Comparison of ENCODE assay signal across 1 cellular context in the genomic region with DNA sequence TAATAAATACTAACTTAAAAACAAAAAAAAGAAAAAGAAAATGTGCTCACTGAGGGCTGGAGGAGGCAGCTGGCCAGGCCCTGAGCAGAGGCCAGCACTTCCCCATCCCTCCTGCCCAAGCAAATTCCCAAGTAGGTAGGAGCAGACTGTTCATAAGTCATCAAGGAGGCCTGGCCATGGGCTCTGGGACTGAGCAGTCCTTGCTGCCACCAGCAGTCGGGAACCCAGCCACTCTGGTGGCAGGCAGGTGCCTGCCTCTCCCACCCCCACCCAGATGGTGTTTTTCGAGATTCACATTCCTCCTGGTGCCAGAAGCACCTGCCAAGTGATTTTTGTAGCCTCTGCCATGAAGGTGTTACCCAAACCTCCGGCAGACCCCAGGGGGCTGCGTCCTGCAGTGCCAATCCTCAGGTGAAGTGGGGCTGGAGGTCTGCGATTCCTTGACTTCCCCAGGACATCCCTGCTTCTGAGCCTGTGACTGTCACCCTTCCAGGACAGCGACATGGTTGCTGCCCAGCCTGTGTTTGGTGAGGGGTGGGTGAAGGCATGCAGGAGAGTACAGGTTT.
TF ChIP-seq lines count a peak whose summit lies in the region.

No MANE protein-coding gene starts in this region.

TF ChIP-seq in H1, 55 proteins besides CTCF, POLR2A, EP300 and RAD21:
- TF ChIP-seq PHF8 (conservative IDR thresholded peaks at IDR 0.05; ENCODE audit: low read depth, low read length) (no peak), POU5F1 (IDR thresholded peaks at IDR 0.05; ENCODE audit: low read depth, low read length) (no peak)
